Comparison of ENCODE assay signal across 8 cellular contexts in the genomic region with DNA sequence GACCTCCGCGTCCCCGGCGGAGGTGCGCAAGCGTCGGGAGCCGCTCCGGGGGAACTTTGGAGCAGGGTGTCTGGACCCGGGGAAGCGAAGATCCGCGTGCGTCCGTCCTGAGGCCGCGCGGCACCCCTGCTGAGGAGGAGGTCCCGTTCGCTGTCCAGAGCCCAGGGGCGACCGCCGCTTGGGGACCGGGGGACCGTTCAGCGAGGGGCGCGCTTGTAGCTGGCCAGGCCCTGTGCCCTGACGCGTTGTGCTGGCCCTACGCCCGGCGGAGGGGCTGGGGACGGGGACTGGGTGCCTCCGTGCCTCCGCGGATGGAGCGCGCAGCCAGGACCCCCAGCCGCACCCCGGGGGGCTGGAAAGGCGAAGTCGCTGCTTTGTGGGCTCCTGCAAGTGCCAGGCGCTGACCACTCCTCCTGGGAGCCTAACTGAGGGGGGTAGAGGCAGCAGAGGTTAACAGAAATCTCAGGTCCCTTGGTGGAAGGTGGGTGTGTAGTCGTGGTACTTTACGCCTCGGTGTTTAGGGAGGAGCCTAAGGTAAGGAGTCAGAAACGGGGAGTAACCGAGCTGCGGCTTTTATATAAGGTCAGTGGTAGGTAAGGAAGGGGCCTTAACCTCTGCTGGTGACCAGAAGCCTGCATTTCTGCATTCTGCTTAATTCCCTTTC. TPM values are rescaled to one million over a fixed set of nuclear protein-coding genes. Genes with fewer than 3 reads are reported as not detected.
DNase-seq lines count a peak whose midpoint lies in the region; ATAC-seq and TF ChIP-seq lines count a peak whose summit lies in the region.

A gene (plus strand): TSS at position 605 of the 664 bp plus-strand sequence. CDS start 90,642 bp downstream, outside the sequence.

- no peak for TF ChIP-seq CTCF in Calu3 (IDR thresholded peaks at IDR 0.05; ENCODE audit: unreplicated experiment)

- H3K9ac ChIP-seq in HUES64 (ENCODE audit: low read depth, low read length) = no peak within 1 kb of the TSS

- no peaks in the 10 kb centered on the region for H3K36me3 ChIP-seq in HUES64 (ENCODE audit: insufficient read depth, low read length)

- peak within 1 kb of the TSS; percentile 92 for H3K27ac Mint-ChIP-seq in Calu3 (ENCODE audit: unreplicated experiment)
- H3K27ac Mint-ChIP-seq in stimulated activated naive CD8-positive, alpha-beta T cell treated with anti-CD3 and anti-CD28 coated beads, Interleukin-15, amount 100 ng/mL, for 72 hours = no peak within 1 kb of the TSS

- no peaks in the 10 kb centered on the region for H3K9me3 ChIP-seq in HUES64 (ENCODE audit: insufficient read depth, low read depth, low read length)

- peak within 1 kb of the TSS; percentile 81 for H3K4me3 Mint-ChIP-seq in Calu3 (ENCODE audit: low read depth, unreplicated experiment)
- H3K4me3 Mint-ChIP-seq in stimulated activated naive CD8-positive, alpha-beta T cell treated with anti-CD3 and anti-CD28 coated beads, Interleukin-15, amount 100 ng/mL, for 72 hours = peak within 1 kb of the TSS; percentile 62 to 71

- peak within 1 kb of the TSS; percentile 55 for H3K4me3 ChIP-seq in HUES64 (ENCODE audit: low read length)

- intact Hi-C loops in Calu3 (cut with micrococcal nuclease; ENCODE audit: unreplicated experiment) = loop anchor here (5.0 kb wide), 4 partner anchors 66 to 194 kb away; a partner anchor contains a TSS

- no peaks in the 10 kb centered on the region for H3K9me3 Mint-ChIP-seq in Calu3 (ENCODE audit: low read depth, unreplicated experiment)
- H3K9me3 Mint-ChIP-seq in stimulated activated naive CD8-positive, alpha-beta T cell treated with anti-CD3 and anti-CD28 coated beads, Interleukin-15, amount 100 ng/mL, for 72 hours = no peaks in the 10 kb centered on the region

- peaks cover 75% of the 10 kb centered on the region for H3K36me3 Mint-ChIP-seq in Calu3 (ENCODE audit: insufficient read depth, unreplicated experiment)

- peak; percentile 63 for ATAC-seq in stimulated activated naive CD8-positive, alpha-beta T cell treated with anti-CD3 and anti-CD28 coated beads, Interleukin-15, amount 100 ng/mL, for 72 hours

- H3K27me3 ChIP-seq in HUES64 (ENCODE audit: insufficient read depth, low read length) = peaks cover 90% of the 10 kb centered on the region

- TSS peak; percentile 57 for BruUV-seq in Calu3 (replicated peaks; lab: Mats Ljungman, UMichigan)

- no peak within 1 kb of the TSS for H3K27ac ChIP-seq in HUES64 (ENCODE audit: low read depth, low read length)

- no peaks in the 10 kb centered on the region for H3K27me3 Mint-ChIP-seq in Calu3 (ENCODE audit: unreplicated experiment)
- H3K27me3 Mint-ChIP-seq in stimulated activated naive CD8-positive, alpha-beta T cell treated with anti-CD3 and anti-CD28 coated beads, Interleukin-15, amount 100 ng/mL, for 72 hours = peaks cover 58% of the 10 kb centered on the region

- H3K4me1 Mint-ChIP-seq in Calu3 (ENCODE audit: low read depth, unreplicated experiment) = peaks cover 21% of the 10 kb centered on the region
- peaks cover 18% of the 10 kb centered on the region for H3K4me1 Mint-ChIP-seq in stimulated activated naive CD8-positive, alpha-beta T cell treated with anti-CD3 and anti-CD28 coated beads, Interleukin-15, amount 100 ng/mL, for 72 hours

- WGBS in HUES64 = under 1% methylated on average over 50 of the region's 50 CpGs

- peak; percentile 72 for DNase-seq in Calu3
- peak; percentile 20 for DNase-seq in cerebellar cortex (ENCODE audit: low spot score)
- DNase-seq in left kidney (ENCODE audit: low read depth, low spot score) = peak; percentile 63
- peak in 1 of 2 donors; percentile 11 for DNase-seq in stimulated activated naive CD8-positive, alpha-beta T cell treated with anti-CD3 and anti-CD28 coated beads, Interleukin-15, amount 100 ng/mL, for 72 hours
- DNase-seq in NCI-H2171 treated with DMSO at 0.1 percent for 48 hours (lab: John Stamatoyannopoulos, UW) = no peak
- no peak for DNase-seq in KBM-7
- DNase-seq in NCI-H2029 treated with DMSO at 0.1 percent for 48 hours (lab: John Stamatoyannopoulos, UW) = no peak

- in situ Hi-C loops in KBM-7 (cut with MboI; ENCODE audit: low pct_unique_long_range_greater_than_20kb, low sequenced_read_pairs) = no loop called here

- CTCF ChIA-PET in Calu3 (lab: Charles Lee) = interaction anchor here (1.0 to 1.2 kb wide), 3 partner anchors 94 to 191 kb away, joined by 3 to 5 read pairs (median 3); no protein-coding TSS in a partner anchor

- 0 out of 2 replicates have a peak, but pooled peaks cover 3% of the 10 kb centered on the region for H3K4me1 ChIP-seq in HUES64 (ENCODE audit: insufficient read depth, low read length)

RNA-seq across cellular contexts. Expression of the gene that starts here (rescaled TPM):
- 81.5 and 85.8 TPM in 2 replicates for total RNA-seq in Calu3 (2022)
- polyA plus RNA-seq in HUES64 (2013, experiment 1 of 2) = 0.10 TPM
- 0.51 TPM for polyA plus RNA-seq in HUES64 (2013, experiment 2 of 2)

Comparison
In these comparisons a context has a peak if more than half of its experiments do, and no peak if none do; other contexts are left out.
1. DNase-seq: peak in Calu3 (single experiment), cerebellar cortex (single experiment) and left kidney (single experiment); none in NCI-H2171 treated with DMSO at 0.1 percent for 48 hours (single experiment), KBM-7 (single experiment) and NCI-H2029 treated with DMSO at 0.1 percent for 48 hours (single experiment).